In genomic region chr2:43637030-43637803, GRCh38 we compare ENCODE assay signal across 1 cellular context.
TF ChIP-seq lines count a peak whose summit lies in the region.

TSS of gene PLEKHH2 (plus strand) at chr2:43637260. CDS start at chr2:43644674, 7,414 bp downstream.

TF ChIP-seq in K562, 482 proteins besides CTCF, POLR2A, EP300 and RAD21 (continued from another document and continues in another):
- TF ChIP-seq NR0B1 (IDR thresholded peaks at IDR 0.05; ENCODE audit: partially characterized antibody) (no peak), ZNF174 (CRISPR knock-in tag; IDR thresholded peaks at IDR 0.05) (no peak), ATF7 (IDR thresholded peaks at IDR 0.05) (peak; percentile 40; the same call in 1 of the 2 replicates), ZZZ3 (IDR thresholded peaks at IDR 0.05) (no peak), ZFX (CRISPR knock-in tag; IDR thresholded peaks at IDR 0.05) (peak; percentile 73), ELF1 (tag; IDR thresholded peaks at IDR 0.05) (no peak), SIX5 (IDR thresholded peaks at IDR 0.05; ENCODE audit: borderline replicate concordance in 1 of 2, insufficient read depth in 1 of 2, low read depth in 1 of 2, low read length in 2 of 2) (no peak), MBD2 (IDR thresholded peaks at IDR 0.05; ENCODE audit: borderline replicate concordance, low read depth) (peak; percentile 87), ZHX1 (conservative IDR thresholded peaks at IDR 0.05; ENCODE audit: low read length) (no peak), RBM15 (IDR thresholded peaks at IDR 0.05; ENCODE audit: insufficient read depth, low read length) (no peak), CHD4 (IDR thresholded peaks at IDR 0.05; ENCODE audit: insufficient read depth, insufficient replicate concordance, low read depth, low read length, poor library complexity, severe bottlenecking) (no peak), PHB (CRISPR knock-in tag; IDR thresholded peaks at IDR 0.05) (no peak), RBFOX2 (IDR thresholded peaks at IDR 0.05; ENCODE audit: low read depth, low read length) (peak; percentile 68), TGIF2 (CRISPR knock-in tag; IDR thresholded peaks at IDR 0.05) (0 out of 2 replicates have a peak, but pooled peaks have one; percentile 40), SRF (CRISPR knock-in tag; IDR thresholded peaks at IDR 0.05) (no peak; a peak in 1 of 4 replicates), TRIM25 (IDR thresholded peaks at IDR 0.05; ENCODE audit: borderline replicate concordance) (no peak), TAF7 (tag; IDR thresholded peaks at IDR 0.05) (no peak), FOXA1 (IDR thresholded peaks at IDR 0.05; ENCODE audit: borderline replicate concordance) (no peak), MTA3 (IDR thresholded peaks at IDR 0.05; ENCODE audit: borderline replicate concordance) (peak; percentile 42; the same call in 1 of the 2 replicates), ZBTB17 (CRISPR knock-in tag; IDR thresholded peaks at IDR 0.05) (no peak), COPS2 (conservative IDR thresholded peaks at IDR 0.05) (no peak), KAT2B (IDR thresholded peaks at IDR 0.05; ENCODE audit: low read depth, low read length) (no peak), EHMT2 (IDR thresholded peaks at IDR 0.05) (no peak), ZNF263 (CRISPR knock-in tag; IDR thresholded peaks at IDR 0.05; ENCODE audit: borderline replicate concordance) (peak; percentile 24; the same call in 1 of the 2 replicates), ARID2 (IDR thresholded peaks at IDR 0.05) (no peak), NELFE (IDR thresholded peaks at IDR 0.05; ENCODE audit: insufficient read depth, insufficient read length) (no peak), TAL1 (IDR thresholded peaks at IDR 0.05) (no peak), HDAC3 (IDR thresholded peaks at IDR 0.05; ENCODE audit: borderline replicate concordance, partially characterized antibody) (no peak)
- TF ChIP-seq, protein P1, sequence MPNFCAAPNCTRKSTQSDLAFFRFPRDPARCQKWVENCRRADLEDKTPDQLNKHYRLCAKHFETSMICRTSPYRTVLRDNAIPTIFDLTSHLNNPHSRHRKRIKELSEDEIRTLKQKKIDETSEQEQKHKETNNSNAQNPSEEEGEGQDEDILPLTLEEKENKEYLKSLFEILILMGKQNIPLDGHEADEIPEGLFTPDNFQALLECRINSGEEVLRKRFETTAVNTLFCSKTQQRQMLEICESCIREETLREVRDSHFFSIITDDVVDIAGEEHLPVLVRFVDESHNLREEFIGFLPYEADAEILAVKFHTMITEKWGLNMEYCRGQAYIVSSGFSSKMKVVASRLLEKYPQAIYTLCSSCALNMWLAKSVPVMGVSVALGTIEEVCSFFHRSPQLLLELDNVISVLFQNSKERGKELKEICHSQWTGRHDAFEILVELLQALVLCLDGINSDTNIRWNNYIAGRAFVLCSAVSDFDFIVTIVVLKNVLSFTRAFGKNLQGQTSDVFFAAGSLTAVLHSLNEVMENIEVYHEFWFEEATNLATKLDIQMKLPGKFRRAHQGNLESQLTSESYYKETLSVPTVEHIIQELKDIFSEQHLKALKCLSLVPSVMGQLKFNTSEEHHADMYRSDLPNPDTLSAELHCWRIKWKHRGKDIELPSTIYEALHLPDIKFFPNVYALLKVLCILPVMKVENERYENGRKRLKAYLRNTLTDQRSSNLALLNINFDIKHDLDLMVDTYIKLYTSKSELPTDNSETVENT (CRISPR knock-in tag; IDR thresholded peaks at IDR 0.05), result no peak
- TF ChIP-seq, protein P2, sequence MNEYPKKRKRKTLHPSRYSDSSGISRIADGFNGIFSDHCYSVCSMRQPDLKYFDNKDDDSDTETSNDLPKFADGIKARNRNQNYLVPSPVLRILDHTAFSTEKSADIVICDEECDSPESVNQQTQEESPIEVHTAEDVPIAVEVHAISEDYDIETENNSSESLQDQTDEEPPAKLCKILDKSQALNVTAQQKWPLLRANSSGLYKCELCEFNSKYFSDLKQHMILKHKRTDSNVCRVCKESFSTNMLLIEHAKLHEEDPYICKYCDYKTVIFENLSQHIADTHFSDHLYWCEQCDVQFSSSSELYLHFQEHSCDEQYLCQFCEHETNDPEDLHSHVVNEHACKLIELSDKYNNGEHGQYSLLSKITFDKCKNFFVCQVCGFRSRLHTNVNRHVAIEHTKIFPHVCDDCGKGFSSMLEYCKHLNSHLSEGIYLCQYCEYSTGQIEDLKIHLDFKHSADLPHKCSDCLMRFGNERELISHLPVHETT (CRISPR knock-in tag; conservative IDR thresholded peaks at IDR 0.05 in 1 of 2, IDR thresholded peaks at IDR 0.05 in 1 of 2), result no peak
- TF ChIP-seq, protein P3, sequence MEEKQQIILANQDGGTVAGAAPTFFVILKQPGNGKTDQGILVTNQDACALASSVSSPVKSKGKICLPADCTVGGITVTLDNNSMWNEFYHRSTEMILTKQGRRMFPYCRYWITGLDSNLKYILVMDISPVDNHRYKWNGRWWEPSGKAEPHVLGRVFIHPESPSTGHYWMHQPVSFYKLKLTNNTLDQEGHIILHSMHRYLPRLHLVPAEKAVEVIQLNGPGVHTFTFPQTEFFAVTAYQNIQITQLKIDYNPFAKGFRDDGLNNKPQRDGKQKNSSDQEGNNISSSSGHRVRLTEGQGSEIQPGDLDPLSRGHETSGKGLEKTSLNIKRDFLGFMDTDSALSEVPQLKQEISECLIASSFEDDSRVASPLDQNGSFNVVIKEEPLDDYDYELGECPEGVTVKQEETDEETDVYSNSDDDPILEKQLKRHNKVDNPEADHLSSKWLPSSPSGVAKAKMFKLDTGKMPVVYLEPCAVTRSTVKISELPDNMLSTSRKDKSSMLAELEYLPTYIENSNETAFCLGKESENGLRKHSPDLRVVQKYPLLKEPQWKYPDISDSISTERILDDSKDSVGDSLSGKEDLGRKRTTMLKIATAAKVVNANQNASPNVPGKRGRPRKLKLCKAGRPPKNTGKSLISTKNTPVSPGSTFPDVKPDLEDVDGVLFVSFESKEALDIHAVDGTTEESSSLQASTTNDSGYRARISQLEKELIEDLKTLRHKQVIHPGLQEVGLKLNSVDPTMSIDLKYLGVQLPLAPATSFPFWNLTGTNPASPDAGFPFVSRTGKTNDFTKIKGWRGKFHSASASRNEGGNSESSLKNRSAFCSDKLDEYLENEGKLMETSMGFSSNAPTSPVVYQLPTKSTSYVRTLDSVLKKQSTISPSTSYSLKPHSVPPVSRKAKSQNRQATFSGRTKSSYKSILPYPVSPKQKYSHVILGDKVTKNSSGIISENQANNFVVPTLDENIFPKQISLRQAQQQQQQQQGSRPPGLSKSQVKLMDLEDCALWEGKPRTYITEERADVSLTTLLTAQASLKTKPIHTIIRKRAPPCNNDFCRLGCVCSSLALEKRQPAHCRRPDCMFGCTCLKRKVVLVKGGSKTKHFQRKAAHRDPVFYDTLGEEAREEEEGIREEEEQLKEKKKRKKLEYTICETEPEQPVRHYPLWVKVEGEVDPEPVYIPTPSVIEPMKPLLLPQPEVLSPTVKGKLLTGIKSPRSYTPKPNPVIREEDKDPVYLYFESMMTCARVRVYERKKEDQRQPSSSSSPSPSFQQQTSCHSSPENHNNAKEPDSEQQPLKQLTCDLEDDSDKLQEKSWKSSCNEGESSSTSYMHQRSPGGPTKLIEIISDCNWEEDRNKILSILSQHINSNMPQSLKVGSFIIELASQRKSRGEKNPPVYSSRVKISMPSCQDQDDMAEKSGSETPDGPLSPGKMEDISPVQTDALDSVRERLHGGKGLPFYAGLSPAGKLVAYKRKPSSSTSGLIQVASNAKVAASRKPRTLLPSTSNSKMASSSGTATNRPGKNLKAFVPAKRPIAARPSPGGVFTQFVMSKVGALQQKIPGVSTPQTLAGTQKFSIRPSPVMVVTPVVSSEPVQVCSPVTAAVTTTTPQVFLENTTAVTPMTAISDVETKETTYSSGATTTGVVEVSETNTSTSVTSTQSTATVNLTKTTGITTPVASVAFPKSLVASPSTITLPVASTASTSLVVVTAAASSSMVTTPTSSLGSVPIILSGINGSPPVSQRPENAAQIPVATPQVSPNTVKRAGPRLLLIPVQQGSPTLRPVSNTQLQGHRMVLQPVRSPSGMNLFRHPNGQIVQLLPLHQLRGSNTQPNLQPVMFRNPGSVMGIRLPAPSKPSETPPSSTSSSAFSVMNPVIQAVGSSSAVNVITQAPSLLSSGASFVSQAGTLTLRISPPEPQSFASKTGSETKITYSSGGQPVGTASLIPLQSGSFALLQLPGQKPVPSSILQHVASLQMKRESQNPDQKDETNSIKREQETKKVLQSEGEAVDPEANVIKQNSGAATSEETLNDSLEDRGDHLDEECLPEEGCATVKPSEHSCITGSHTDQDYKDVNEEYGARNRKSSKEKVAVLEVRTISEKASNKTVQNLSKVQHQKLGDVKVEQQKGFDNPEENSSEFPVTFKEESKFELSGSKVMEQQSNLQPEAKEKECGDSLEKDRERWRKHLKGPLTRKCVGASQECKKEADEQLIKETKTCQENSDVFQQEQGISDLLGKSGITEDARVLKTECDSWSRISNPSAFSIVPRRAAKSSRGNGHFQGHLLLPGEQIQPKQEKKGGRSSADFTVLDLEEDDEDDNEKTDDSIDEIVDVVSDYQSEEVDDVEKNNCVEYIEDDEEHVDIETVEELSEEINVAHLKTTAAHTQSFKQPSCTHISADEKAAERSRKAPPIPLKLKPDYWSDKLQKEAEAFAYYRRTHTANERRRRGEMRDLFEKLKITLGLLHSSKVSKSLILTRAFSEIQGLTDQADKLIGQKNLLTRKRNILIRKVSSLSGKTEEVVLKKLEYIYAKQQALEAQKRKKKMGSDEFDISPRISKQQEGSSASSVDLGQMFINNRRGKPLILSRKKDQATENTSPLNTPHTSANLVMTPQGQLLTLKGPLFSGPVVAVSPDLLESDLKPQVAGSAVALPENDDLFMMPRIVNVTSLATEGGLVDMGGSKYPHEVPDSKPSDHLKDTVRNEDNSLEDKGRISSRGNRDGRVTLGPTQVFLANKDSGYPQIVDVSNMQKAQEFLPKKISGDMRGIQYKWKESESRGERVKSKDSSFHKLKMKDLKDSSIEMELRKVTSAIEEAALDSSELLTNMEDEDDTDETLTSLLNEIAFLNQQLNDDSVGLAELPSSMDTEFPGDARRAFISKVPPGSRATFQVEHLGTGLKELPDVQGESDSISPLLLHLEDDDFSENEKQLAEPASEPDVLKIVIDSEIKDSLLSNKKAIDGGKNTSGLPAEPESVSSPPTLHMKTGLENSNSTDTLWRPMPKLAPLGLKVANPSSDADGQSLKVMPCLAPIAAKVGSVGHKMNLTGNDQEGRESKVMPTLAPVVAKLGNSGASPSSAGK (IDR thresholded peaks at IDR 0.05), result no peak
- TF ChIP-seq, protein P4, sequence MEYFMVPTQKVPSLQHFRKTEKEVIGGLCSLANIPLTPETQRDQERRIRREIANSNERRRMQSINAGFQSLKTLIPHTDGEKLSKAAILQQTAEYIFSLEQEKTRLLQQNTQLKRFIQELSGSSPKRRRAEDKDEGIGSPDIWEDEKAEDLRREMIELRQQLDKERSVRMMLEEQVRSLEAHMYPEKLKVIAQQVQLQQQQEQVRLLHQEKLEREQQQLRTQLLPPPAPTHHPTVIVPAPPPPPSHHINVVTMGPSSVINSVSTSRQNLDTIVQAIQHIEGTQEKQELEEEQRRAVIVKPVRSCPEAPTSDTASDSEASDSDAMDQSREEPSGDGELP (CRISPR knock-in tag; IDR thresholded peaks at IDR 0.05; ENCODE audit: borderline replicate concordance), result peak; percentile 60; the same call in 1 of the 2 replicates
- TF ChIP-seq, protein P5, sequence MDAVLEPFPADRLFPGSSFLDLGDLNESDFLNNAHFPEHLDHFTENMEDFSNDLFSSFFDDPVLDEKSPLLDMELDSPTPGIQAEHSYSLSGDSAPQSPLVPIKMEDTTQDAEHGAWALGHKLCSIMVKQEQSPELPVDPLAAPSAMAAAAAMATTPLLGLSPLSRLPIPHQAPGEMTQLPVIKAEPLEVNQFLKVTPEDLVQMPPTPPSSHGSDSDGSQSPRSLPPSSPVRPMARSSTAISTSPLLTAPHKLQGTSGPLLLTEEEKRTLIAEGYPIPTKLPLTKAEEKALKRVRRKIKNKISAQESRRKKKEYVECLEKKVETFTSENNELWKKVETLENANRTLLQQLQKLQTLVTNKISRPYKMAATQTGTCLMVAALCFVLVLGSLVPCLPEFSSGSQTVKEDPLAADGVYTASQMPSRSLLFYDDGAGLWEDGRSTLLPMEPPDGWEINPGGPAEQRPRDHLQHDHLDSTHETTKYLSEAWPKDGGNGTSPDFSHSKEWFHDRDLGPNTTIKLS (IDR thresholded peaks at IDR 0.05; ENCODE audit: borderline replicate concordance, low read depth), result no peak
